Comparison of ENCODE assay signal across 16 cellular contexts in genomic region chr12:116368196-116369194, GRCh38.
DNase-seq lines count a peak whose midpoint lies in the region; ATAC-seq, FAIRE-seq and TF ChIP-seq lines count a peak whose summit lies in the region.
"Had no signal": no experiment of that assay in that cellular context is flagged by ENCODE, and none has a peak within 500 bp of the region (broad histone marks: within the 10 kb centered on the region; RNA-seq: fewer than 3 reads in every experiment).

No MANE protein-coding gene starts in this region.

- H3K36me3 ChIP-seq in colonic mucosa, result no peaks in the 10 kb centered on the region
- H3K36me3 ChIP-seq in right lobe of liver, result no peaks in the 10 kb centered on the region
- H3K36me3 ChIP-seq in small intestine (ENCODE audit: control insufficient read depth in 2 of 2, insufficient read depth in 2 of 2, low read length in 2 of 2), result no peaks in the 10 kb centered on the region
- H3K36me3 ChIP-seq in ascending aorta, result no peaks in the 10 kb centered on the region
- H3K36me3 ChIP-seq in aorta (ENCODE audit: control insufficient read depth in 1 of 2, insufficient read depth in 2 of 2, low read length in 1 of 2), result no peaks in the 10 kb centered on the region
- H3K36me3 ChIP-seq: BLaER1 treated with 17β-estradiol and CSF1 and Interleukin-3, amounts not matched to agents 10 nM and 100 nM; HAP-1; heart right ventricle had no signal

- H3K27me3 Mint-ChIP-seq in HFFc6 (ENCODE audit: insufficient read depth), result peaks cover 6% of the 10 kb centered on the region
- H3K27me3 Mint-ChIP-seq: activated CD4-positive, alpha-beta memory T cell treated with anti-CD3 and anti-CD28 coated beads for 36 hours had no signal

- WGBS in right lobe of liver (ENCODE audit: insufficient coverage, low coverage, low lambda C conversion rate, missing lambda C conversion rate), result 38% methylated on average over 10 of the region's 16 CpGs
- WGBS in small intestine, 3 donors, result 42 to 66% (median 49%) methylated on average over 16 of the region's 16 CpGs
- WGBS in aorta, 2 donors, result 93% methylated on average over 16 of the region's 16 CpGs

- H3K27me3 ChIP-seq in colonic mucosa (no peaks in the 10 kb centered on the region), right lobe of liver (no peaks in the 10 kb centered on the region), small intestine (ENCODE audit: control insufficient read depth in 2 of 2, insufficient read depth in 2 of 2, low read length in 2 of 2) (no peaks in the 10 kb centered on the region), ascending aorta (no peaks in the 10 kb centered on the region), aorta (ENCODE audit: control insufficient read depth in 1 of 2, insufficient read depth in 2 of 2, low read length in 1 of 2) (no peaks in the 10 kb centered on the region)
- H3K27me3 ChIP-seq: BLaER1 treated with 17β-estradiol and CSF1 and Interleukin-3, amounts not matched to agents 10 nM and 100 nM; heart right ventricle had no signal

- peaks cover 37% of the 10 kb centered on the region for H3K4me1 Mint-ChIP-seq in HFFc6 (ENCODE audit: low read depth)
- H3K4me1 Mint-ChIP-seq: stimulated activated effector memory CD8-positive, alpha-beta T cell treated with anti-CD3 and anti-CD28 coated beads, Interleukin-12 subunit alpha, Interleukin-12 subunit beta, amount 100 ng/mL, for 72 hours had no signal

- H3K27ac Mint-ChIP-seq in HFFc6, result peak overlapping the region; percentile 12; the same call in 1 of the 2 replicates
- H3K27ac Mint-ChIP-seq: activated CD4-positive, alpha-beta memory T cell treated with anti-CD3 and anti-CD28 coated beads for 36 hours; stimulated activated effector memory CD8-positive, alpha-beta T cell treated with anti-CD3 and anti-CD28 coated beads, Interleukin-12 subunit alpha, Interleukin-12 subunit beta, amount 100 ng/mL, for 72 hours had no signal

- H3K27ac ChIP-seq in colonic mucosa (no peak overlapping the region), right lobe of liver (peak overlapping the region in 1 of 3 donors; percentile 83), small intestine (ENCODE audit: low read depth in 1 of 2, low read length in 1 of 2) (peak overlapping the region in 1 of 2 donors; percentile 60), ascending aorta (no peak overlapping the region), aorta (ENCODE audit: low read depth in 1 of 2, low read length in 2 of 2) (no peak overlapping the region)
- H3K27ac ChIP-seq: BLaER1 treated with 17β-estradiol and CSF1 and Interleukin-3, amounts not matched to agents 10 nM and 100 nM; heart right ventricle had no signal

- DNase-seq in HFFc6 (no peak), colonic mucosa (peak; percentile 72), right lobe of liver (peak; percentile 38 to 77 (median 70)), small intestine (peak; percentile 78), ascending aorta (ENCODE audit: low spot score in 2 of 2) (no peak), HuH-7.5 (ENCODE audit: low spot score) (no peak), mesenteric fat pad (ENCODE audit: low spot score) (no peak), aorta (no peak)
- DNase-seq: activated CD4-positive, alpha-beta memory T cell treated with anti-CD3 and anti-CD28 coated beads for 36 hours; heart right ventricle; NCI-H1092; SK-N-SH had no signal

- H3K9me3 Mint-ChIP-seq in HFFc6, result peaks cover 14% of the 10 kb centered on the region
- H3K9me3 Mint-ChIP-seq: activated CD4-positive, alpha-beta memory T cell treated with anti-CD3 and anti-CD28 coated beads for 36 hours; stimulated activated effector memory CD8-positive, alpha-beta T cell treated with anti-CD3 and anti-CD28 coated beads, Interleukin-12 subunit alpha, Interleukin-12 subunit beta, amount 100 ng/mL, for 72 hours had no signal

- intact Hi-C loops in colonic mucosa (cut with DNase I) (no loop called here), right lobe of liver (cut with DNase I) (no loop called here), ascending aorta (cut with DNase I) (no loop called here), aorta (cut with DNase I) (no loop called here)

- no peak overlapping the region for H3K4me3 Mint-ChIP-seq in HFFc6
- H3K4me3 Mint-ChIP-seq: activated CD4-positive, alpha-beta memory T cell treated with anti-CD3 and anti-CD28 coated beads for 36 hours; stimulated activated effector memory CD8-positive, alpha-beta T cell treated with anti-CD3 and anti-CD28 coated beads, Interleukin-12 subunit alpha, Interleukin-12 subunit beta, amount 100 ng/mL, for 72 hours had no signal

- H3K9ac ChIP-seq in colonic mucosa (ENCODE audit: low read depth in 2 of 2, low read length in 2 of 2), result no peak overlapping the region
- H3K9ac ChIP-seq: BLaER1 treated with 17β-estradiol and CSF1 and Interleukin-3, amounts not matched to agents 10 nM and 100 nM; SK-N-SH had no signal

- TF ChIP-seq CTCF in HFFc6 (IDR thresholded peaks at IDR 0.05) (no peak), colonic mucosa (IDR thresholded peaks at IDR 0.05) (no peak), right lobe of liver (IDR thresholded peaks at IDR 0.05) (no peak), ascending aorta (IDR thresholded peaks at IDR 0.05) (no peak)

- H3K4me1 ChIP-seq in colonic mucosa (no peaks in the 10 kb centered on the region), right lobe of liver (peaks cover 0 to 22% (median 0%) of the 10 kb centered on the region in 4 donors), small intestine (ENCODE audit: control insufficient read depth in 2 of 2, insufficient read depth in 1 of 2, low read depth in 1 of 2, low read length in 1 of 2) (peaks cover 3 to 4% of the 10 kb centered on the region in 2 donors), ascending aorta (peaks cover 0 to 15% of the 10 kb centered on the region in 2 donors), aorta (ENCODE audit: control insufficient read depth in 1 of 2, insufficient read depth in 2 of 2, low read length in 2 of 2) (peaks cover 0 to 2% of the 10 kb centered on the region in 2 donors)
- H3K4me1 ChIP-seq: HAP-1 had no signal

- H3K9me3 ChIP-seq in colonic mucosa, result no peaks in the 10 kb centered on the region
- H3K9me3 ChIP-seq in right lobe of liver, result no peaks in the 10 kb centered on the region
- no peaks in the 10 kb centered on the region for H3K9me3 ChIP-seq in small intestine (ENCODE audit: control insufficient read depth, low read depth)
- H3K9me3 ChIP-seq in ascending aorta, result no peaks in the 10 kb centered on the region
- no peaks in the 10 kb centered on the region for H3K9me3 ChIP-seq in aorta (ENCODE audit: control insufficient read depth, low read length)
- H3K9me3 ChIP-seq: BLaER1 treated with 17β-estradiol and CSF1 and Interleukin-3, amounts not matched to agents 10 nM and 100 nM; HAP-1; heart right ventricle; SK-N-SH had no signal

- TF ChIP-seq POLR2A in right lobe of liver (IDR thresholded peaks at IDR 0.05), result no peak

- H3K4me3 ChIP-seq in colonic mucosa (no peak overlapping the region), right lobe of liver (no peak overlapping the region), small intestine (ENCODE audit: low read depth in 1 of 2, low read length in 2 of 2) (no peak overlapping the region), ascending aorta (no peak overlapping the region), aorta (ENCODE audit: low read length in 2 of 2) (no peak overlapping the region)
- H3K4me3 ChIP-seq: BLaER1 treated with 17β-estradiol and CSF1 and Interleukin-3, amounts not matched to agents 10 nM and 100 nM; GM12878; HAP-1; heart right ventricle had no signal

- H3K36me3 Mint-ChIP-seq in HFFc6 (ENCODE audit: low read depth), result peaks cover 13% of the 10 kb centered on the region
- H3K36me3 Mint-ChIP-seq: activated CD4-positive, alpha-beta memory T cell treated with anti-CD3 and anti-CD28 coated beads for 36 hours; stimulated activated effector memory CD8-positive, alpha-beta T cell treated with anti-CD3 and anti-CD28 coated beads, Interleukin-12 subunit alpha, Interleukin-12 subunit beta, amount 100 ng/mL, for 72 hours had no signal

- FAIRE-seq in small intestine (lab: Jason Lieb, UNC), result no peak
- FAIRE-seq: GM12878 had no signal

- ATAC-seq in right lobe of liver (peak; percentile 60 to 86 (median 73)), aorta (ENCODE audit: low FRiP score) (no peak)
- ATAC-seq: GM12878; heart right ventricle; stimulated activated effector memory CD8-positive, alpha-beta T cell treated with anti-CD3 and anti-CD28 coated beads, Interleukin-12 subunit alpha, Interleukin-12 subunit beta, amount 100 ng/mL, for 72 hours had no signal

Comparison
In these comparisons a context has a peak if more than half of its experiments do, and no peak if none do; other contexts are left out.
1. DNase-seq: peak in colonic mucosa (single experiment), right lobe of liver (3 of 3) and small intestine (single experiment); none in HFFc6 (single experiment), ascending aorta (0 of 2), HuH-7.5 (single experiment), mesenteric fat pad (single experiment) and aorta (0 of 2).